ENCODE assay signal across 19 cellular contexts in the genomic region with DNA sequence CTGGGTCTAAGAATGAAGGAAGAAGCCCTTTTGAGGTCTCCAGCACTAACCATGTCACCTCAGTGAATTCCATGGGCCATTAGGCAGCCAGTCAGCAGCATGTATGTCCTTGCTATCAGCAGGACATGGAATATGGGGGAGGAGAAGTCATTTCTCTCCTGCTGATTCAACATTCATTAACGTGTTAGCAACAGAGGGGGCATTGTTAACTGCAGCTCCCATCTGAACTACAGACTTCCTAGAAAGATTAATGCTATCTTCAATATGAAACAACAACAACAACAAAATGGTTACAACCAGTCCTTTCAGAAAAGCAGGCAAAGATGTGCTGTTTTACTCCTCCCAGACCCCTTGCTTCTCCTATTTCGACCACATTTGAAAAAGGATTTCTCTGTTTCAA.
DNase-seq lines count a peak whose midpoint lies in the region; ATAC-seq and TF ChIP-seq lines count a peak whose summit lies in the region.
"Had no signal": no experiment of that assay in that cellular context is flagged by ENCODE, and none has a peak within 500 bp of the region (broad histone marks: within the 10 kb centered on the region; RNA-seq: fewer than 3 reads in every experiment).

No MANE protein-coding gene starts in this region.

- TF ChIP-seq RAD21 in neural cell (conservative IDR thresholded peaks at IDR 0.05): no peak

- H3K36me3 ChIP-seq in BLaER1 (no peaks in the 10 kb centered on the region), neural cell (ENCODE audit: insufficient read depth, low read length) (no peaks in the 10 kb centered on the region), sigmoid colon (no peaks in the 10 kb centered on the region), esophagus squamous epithelium (no peaks in the 10 kb centered on the region)

- peaks cover 55% of the 10 kb centered on the region for H3K27me3 ChIP-seq in BLaER1
- H3K27me3 ChIP-seq in neural cell (ENCODE audit: insufficient read depth, low read depth, low read length): no peaks in the 10 kb centered on the region
- no peaks in the 10 kb centered on the region for H3K27me3 ChIP-seq in sigmoid colon
- H3K27me3 ChIP-seq in esophagus squamous epithelium: no peaks in the 10 kb centered on the region

- no peak overlapping the region for H3K4me3 Mint-ChIP-seq in immature natural killer cell
- H3K4me3 Mint-ChIP-seq: activated T-helper 17 cell treated with anti-CD3 and anti-CD28 coated beads, Interleukin-2, amount 50 U/mL, for 72 hours; CD4-positive, alpha-beta T cell; T-helper 1 cell treated with Interleukin-12 subunit alpha and Interleukin-12 subunit beta and Interleukin-4 antibody, amounts not matched to agents 30 μg/mL and 1 μg/mL, for 36 hours had no signal

- H2AFZ ChIP-seq in neural cell (ENCODE audit: low read depth, low read length): no peak overlapping the region

- H4K20me1 ChIP-seq in BLaER1: peaks cover 42% of the 10 kb centered on the region; the same call in 1 of the 2 replicates
- no peaks in the 10 kb centered on the region for H4K20me1 ChIP-seq in neural cell (ENCODE audit: insufficient read depth)

- DNase-seq in NCI-H146 (lab: John Stamatoyannopoulos, UW) (peak; percentile 53), foreskin melanocyte (peak; percentile 93), sigmoid colon (no peak), esophagus squamous epithelium (lab: John Stamatoyannopoulos, UW) (no peak), immature natural killer cell (no peak)
- DNase-seq: ACHN; CD4-positive, alpha-beta T cell; dermis blood vessel endothelial cell; midbrain; NCI-H1105; NCI-H345; stimulated activated CD4-positive, alpha-beta T cell treated with anti-CD3 and anti-CD28 coated beads, Interleukin-4, amount 100 ng/mL, for 1 hour had no signal

- H3K27ac Mint-ChIP-seq in immature natural killer cell: no peak overlapping the region
- H3K27ac Mint-ChIP-seq: activated T-helper 17 cell treated with anti-CD3 and anti-CD28 coated beads, Interleukin-2, amount 50 U/mL, for 72 hours; CD4-positive, alpha-beta T cell; T-helper 1 cell treated with Interleukin-12 subunit alpha and Interleukin-12 subunit beta and Interleukin-4 antibody, amounts not matched to agents 30 μg/mL and 1 μg/mL, for 36 hours had no signal

- H3K9ac ChIP-seq in BLaER1 (no peak overlapping the region), neural cell (ENCODE audit: low read length) (no peak overlapping the region)
- H3K9ac ChIP-seq: KMS-11 had no signal

- H3K9me2 ChIP-seq in neural cell (ENCODE audit: insufficient read depth, low read length): no peaks in the 10 kb centered on the region

- H3K4me1 ChIP-seq in BLaER1 (peaks cover 26% of the 10 kb centered on the region), sigmoid colon (no peaks in the 10 kb centered on the region), esophagus squamous epithelium (no peaks in the 10 kb centered on the region)

- WGBS in sigmoid colon, 2 donors: 67 to 74% methylated on average over 2 of the region's 2 CpGs
- 60 to 68% methylated on average over 2 of the region's 2 CpGs for WGBS in esophagus squamous epithelium, 2 donors

- TF ChIP-seq CTCF in neural cell (IDR thresholded peaks at IDR 0.05; ENCODE audit: poor library complexity, severe bottlenecking): no peak
- no peak for TF ChIP-seq CTCF in sigmoid colon (IDR thresholded peaks at IDR 0.05)
- TF ChIP-seq CTCF in esophagus squamous epithelium (IDR thresholded peaks at IDR 0.05): no peak

- no peak for TF ChIP-seq EP300 in neural cell (conservative IDR thresholded peaks at IDR 0.05; ENCODE audit: poor library complexity, severe bottlenecking)
- no peak for TF ChIP-seq EP300 in sigmoid colon (IDR thresholded peaks at IDR 0.05)

- H3K27me3 Mint-ChIP-seq in immature natural killer cell (ENCODE audit: low read depth in 3 of 3): peaks cover 4 to 6% (median 6%) of the 10 kb centered on the region in 3 donors

- TF ChIP-seq POLR2A in sigmoid colon (IDR thresholded peaks at IDR 0.05) (no peak), esophagus squamous epithelium (IDR thresholded peaks at IDR 0.05) (no peak)

- H3K4me2 ChIP-seq in BLaER1 (peak overlapping the region; percentile 40; the same call in 1 of the 2 replicates), neural cell (ENCODE audit: low read length) (no peak overlapping the region)
- H3K4me2 ChIP-seq: KMS-11 had no signal

- no peaks in the 10 kb centered on the region for H3K4me1 Mint-ChIP-seq in immature natural killer cell

- H3K27ac ChIP-seq in BLaER1: no peak overlapping the region
- no peak overlapping the region for H3K27ac ChIP-seq in neural cell (ENCODE audit: low read length)
- no peak overlapping the region for H3K27ac ChIP-seq in sigmoid colon
- no peak overlapping the region for H3K27ac ChIP-seq in esophagus squamous epithelium
- H3K27ac ChIP-seq: KMS-11 had no signal

- H3K9me3 ChIP-seq in BLaER1 (no peaks in the 10 kb centered on the region), neural cell (ENCODE audit: low read length) (no peaks in the 10 kb centered on the region), sigmoid colon (no peaks in the 10 kb centered on the region), esophagus squamous epithelium (no peaks in the 10 kb centered on the region)

- H3F3A ChIP-seq in neural cell (ENCODE audit: insufficient read depth, low read length, poor library complexity, severe bottlenecking): no peaks in the 10 kb centered on the region

- ATAC-seq in HG03025 (IDR thresholded peaks at IDR 0.05; ENCODE audit: low FRiP score, unreplicated experiment): no peak
- ATAC-seq: activated T-helper 17 cell treated with anti-CD3 and anti-CD28 coated beads, Interleukin-2, amount 50 U/mL, for 72 hours; Right ventricle myocardium inferior had no signal

- peaks cover 0 to 3% (median 0%) of the 10 kb centered on the region in 3 donors for H3K36me3 Mint-ChIP-seq in immature natural killer cell

- intact Hi-C loops in sigmoid colon (cut with DNase I) (no loop called here), esophagus squamous epithelium (cut with DNase I) (no loop called here)

- H3K9me3 Mint-ChIP-seq in immature natural killer cell: peaks cover 0 to 5% (median under 1%) of the 10 kb centered on the region in 6 donors
- H3K9me3 Mint-ChIP-seq: activated T-helper 17 cell treated with anti-CD3 and anti-CD28 coated beads, Interleukin-2, amount 50 U/mL, for 72 hours; CD4-positive, alpha-beta T cell; T-helper 1 cell treated with Interleukin-12 subunit alpha and Interleukin-12 subunit beta and Interleukin-4 antibody, amounts not matched to agents 30 μg/mL and 1 μg/mL, for 36 hours had no signal

- H3K4me3 ChIP-seq in BLaER1 (no peak overlapping the region), neural cell (ENCODE audit: low read length) (no peak overlapping the region), sigmoid colon (no peak overlapping the region), esophagus squamous epithelium (no peak overlapping the region)

- no peaks in the 10 kb centered on the region for H3K79me2 ChIP-seq in neural cell (replicated peaks; ENCODE audit: insufficient read depth, low read length)

TF ChIP-seq in neural cell, 6 proteins besides CTCF, POLR2A, EP300 and RAD21:
- TF ChIP-seq POLR2AphosphoS5 (IDR thresholded peaks at IDR 0.05): peak; percentile 24
- TF ChIP-seq MXI1 (conservative IDR thresholded peaks at IDR 0.05; ENCODE audit: poor library complexity, severe bottlenecking): no peak

Comparison
In these comparisons a context has a peak if more than half of its experiments do, and no peak if none do; other contexts are left out.
1. DNase-seq: peak in NCI-H146 (single experiment) and foreskin melanocyte (single experiment); none in sigmoid colon (single experiment), esophagus squamous epithelium (single experiment) and immature natural killer cell (0 of 3).